Comparison of ENCODE assay signal across 6 cellular contexts in the genomic region with DNA sequence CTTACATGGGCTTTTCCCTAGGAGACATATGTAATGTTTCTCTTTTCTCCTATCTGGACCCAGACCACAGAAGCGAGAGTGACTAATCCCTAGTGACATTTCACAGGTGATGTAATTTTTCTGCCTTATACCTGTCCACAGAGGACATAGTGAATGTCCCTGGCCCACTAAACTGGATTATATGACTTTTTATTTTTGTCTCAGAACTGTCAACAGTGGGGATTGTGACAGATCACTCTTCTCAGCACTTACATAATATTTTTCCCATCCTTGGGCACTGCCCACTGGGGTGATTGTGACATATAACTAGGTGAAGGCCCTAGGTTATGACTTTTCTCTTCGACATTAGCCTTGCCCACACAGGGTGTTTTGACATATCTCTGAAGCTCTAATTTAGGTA. TPM values are rescaled to one million over a fixed set of nuclear protein-coding genes. Genes with fewer than 3 reads are reported as not detected.
"Had no signal": no experiment of that assay in that cellular context is flagged by ENCODE, and none has a peak within 500 bp of the region (broad histone marks: within the 10 kb centered on the region; RNA-seq: fewer than 3 reads in every experiment).

No MANE protein-coding gene starts in this region.

- H3K4me3 Mint-ChIP-seq: GM23338, H9, IgD-negative memory B cell had no signal

- H3K4me1 Mint-ChIP-seq: GM23338, H9, IgD-negative memory B cell had no signal

- H3K4me3 ChIP-seq: GM23338 had no signal

- ATAC-seq: GM23338 had no signal

- H3K27me3 Mint-ChIP-seq: IgD-negative memory B cell had no signal

- H3K27ac Mint-ChIP-seq: GM23338, H9, IgD-negative memory B cell had no signal

- DNase-seq: H9, HCEC 1CT had no signal

RNA-seq across cellular contexts. Expression of gene ZNF726, which starts 7.9 kb away (rescaled TPM):
- total RNA-seq: H1, HT-29 had no signal
